ENCODE assay signal across 2 cellular contexts in genomic region chr16:68563631-68564366, GRCh38.
TF ChIP-seq lines count a peak whose summit lies in the region.

No MANE protein-coding gene starts in this region.

TF ChIP-seq in GM23338, 12 proteins besides CTCF, POLR2A, EP300 and RAD21 (continued from another document):
- TF ChIP-seq REST (IDR thresholded peaks at IDR 0.05; ENCODE audit: unreplicated experiment) = no peak
- TF ChIP-seq POLR2AphosphoS5 (IDR thresholded peaks at IDR 0.05; ENCODE audit: low read depth) = no peak

TF ChIP-seq in K562, 482 proteins besides CTCF, POLR2A, EP300 and RAD21 (continued from another document):
- no peak for TF ChIP-seq ZHX1 (conservative IDR thresholded peaks at IDR 0.05; ENCODE audit: low read length)
- TF ChIP-seq TRIM28 (IDR thresholded peaks at IDR 0.05) = 0 out of 2 replicates have a peak, but pooled peaks have one; percentile 47
- 0 out of 2 replicates have a peak, but pooled peaks have one; percentile 38 for TF ChIP-seq ETS1 (conservative IDR thresholded peaks at IDR 0.05; ENCODE audit: control insufficient read depth, low read depth, low read length)
- TF ChIP-seq, protein P1, sequence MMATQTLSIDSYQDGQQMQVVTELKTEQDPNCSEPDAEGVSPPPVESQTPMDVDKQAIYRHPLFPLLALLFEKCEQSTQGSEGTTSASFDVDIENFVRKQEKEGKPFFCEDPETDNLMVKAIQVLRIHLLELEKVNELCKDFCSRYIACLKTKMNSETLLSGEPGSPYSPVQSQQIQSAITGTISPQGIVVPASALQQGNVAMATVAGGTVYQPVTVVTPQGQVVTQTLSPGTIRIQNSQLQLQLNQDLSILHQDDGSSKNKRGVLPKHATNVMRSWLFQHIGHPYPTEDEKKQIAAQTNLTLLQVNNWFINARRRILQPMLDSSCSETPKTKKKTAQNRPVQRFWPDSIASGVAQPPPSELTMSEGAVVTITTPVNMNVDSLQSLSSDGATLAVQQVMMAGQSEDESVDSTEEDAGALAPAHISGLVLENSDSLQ (IDR thresholded peaks at IDR 0.05) = no peak
- TF ChIP-seq MIER1 (IDR thresholded peaks at IDR 0.05; ENCODE audit: low read depth) = no peak
- TF ChIP-seq XRCC5 (IDR thresholded peaks at IDR 0.05; ENCODE audit: low read depth, low read length) = no peak
- TF ChIP-seq ZNF274 (IDR thresholded peaks at IDR 0.05; ENCODE audit: borderline replicate concordance, low read depth, low read length) = peak; percentile 99; the same call in 1 of the 2 replicates
- TF ChIP-seq BRF1 (IDR thresholded peaks at IDR 0.05; ENCODE audit: borderline replicate concordance, extremely low read depth, insufficient read length) = no peak
- TF ChIP-seq SMC3 (conservative IDR thresholded peaks at IDR 0.05; ENCODE audit: insufficient read depth, low read depth, low read length) = no peak
- TF ChIP-seq CBX5 (IDR thresholded peaks at IDR 0.05; ENCODE audit: borderline replicate concordance, low read depth) = peak; percentile 61
- TF ChIP-seq SP2 (IDR thresholded peaks at IDR 0.05; ENCODE audit: extremely low read depth, low read depth, low read length, poor library complexity, severe bottlenecking) = no peak
- TF ChIP-seq MEF2D (tag; conservative IDR thresholded peaks at IDR 0.05; ENCODE audit: low read depth) = no peak
- TF ChIP-seq ZBTB5 (IDR thresholded peaks at IDR 0.05) = no peak
